8 cellular contexts compared by ENCODE assay signal in genomic region chr16:81403601-81404391, GRCh38.
DNase-seq lines count a peak whose midpoint lies in the region; ATAC-seq lines count a peak whose summit lies in the region.

No MANE protein-coding gene starts in this region.

- peak; percentile 53 to 80 (median 63) for DNase-seq in NCI-H1417 (lab: John Stamatoyannopoulos, UW)
- no peak for DNase-seq in NCI-H1417 treated with DMSO at 0.1 percent for 48 hours (lab: John Stamatoyannopoulos, UW)
- DNase-seq in NCI-H345 (lab: John Stamatoyannopoulos, UW) = peak; percentile 64
- DNase-seq in activated CD4-positive, CD25-positive, alpha-beta regulatory T cell treated with anti-CD3 and anti-CD28 coated beads, Interleukin-2, amount 50 U/mL, for 72 hours = peak; percentile 91
- DNase-seq in cerebellar cortex (ENCODE audit: low spot score) = peak; percentile 77
- DNase-seq in kidney tubule cell (ENCODE audit: low spot score) = peak; percentile 87
- DNase-seq in stimulated activated CD4-positive, alpha-beta T cell treated with anti-CD3 and anti-CD28 coated beads, Interleukin-1b, Interleukin-23, amount 100 ng/mL, for 24 hours (ENCODE audit: low read depth in 4 of 4, low spot score in 1 of 4) = peak; percentile 66 to 80 (median 69)

- ATAC-seq in HG03097 (IDR thresholded peaks at IDR 0.05; ENCODE audit: low FRiP score, unreplicated experiment) = peak; percentile 57
